17 cellular contexts compared by ENCODE assay signal in genomic region chrX:69150294-69150960, GRCh38. TPM values are rescaled to one million over a fixed set of nuclear protein-coding genes. Genes with fewer than 3 reads are reported as not detected.
DNase-seq lines count a peak whose midpoint lies in the region; ATAC-seq and TF ChIP-seq lines count a peak whose summit lies in the region.
"Had no signal": no experiment of that assay in that cellular context is flagged by ENCODE, and none has a peak within 500 bp of the region (broad histone marks: within the 10 kb centered on the region; RNA-seq: fewer than 3 reads in every experiment).

No MANE protein-coding gene starts in this region.

- H3K23ac ChIP-seq in neuronal stem cell (ENCODE audit: low read depth, low read length, poor library complexity) = no peak overlapping the region

- H3K27ac ChIP-seq in neuronal stem cell (replicated peaks; ENCODE audit: low read length) = peak overlapping the region; percentile 74
- H3K27ac ChIP-seq: lower lobe of right lung, WERI-Rb-1 had no signal

- H3K36me3 Mint-ChIP-seq in activated T-cell treated with anti-CD3 and anti-CD28 coated beads, Interleukin-2, amount 50 U/mL, for 72 hours (ENCODE audit: insufficient read depth in 2 of 2) = no peaks in the 10 kb centered on the region
- H3K36me3 Mint-ChIP-seq: natural killer cell had no signal

- H3K79me1 ChIP-seq in neuronal stem cell (ENCODE audit: low read depth, low read length) = no peaks in the 10 kb centered on the region

- H3K4me2 ChIP-seq in neuronal stem cell (ENCODE audit: insufficient read depth, low read length, poor library complexity, severe bottlenecking) = peak overlapping the region; percentile 18

- no peaks in the 10 kb centered on the region for H3K9me3 Mint-ChIP-seq in activated T-cell treated with anti-CD3 and anti-CD28 coated beads, Interleukin-2, amount 50 U/mL, for 72 hours
- H3K9me3 Mint-ChIP-seq: dendritic cell treated with granulocyte-macrophage colony-stimulating factor and Interleukin-4, amounts not matched to agents 40 ng/mL and 50 ng/mL, for 4 days; natural killer cell had no signal

- no peak overlapping the region for H3K4ac ChIP-seq in neuronal stem cell (ENCODE audit: low read length)

- H2BK5ac ChIP-seq in neuronal stem cell (ENCODE audit: low read length) = no peak overlapping the region

- H3K36me3 ChIP-seq in H7 (replicated peaks; ENCODE audit: control insufficient read depth, insufficient read depth, low read length) (no peaks in the 10 kb centered on the region), neuronal stem cell (replicated peaks in 1 of 2; ENCODE audit: control insufficient read depth in 2 of 2, insufficient read depth in 2 of 2, low read length in 2 of 2) (no peaks in the 10 kb centered on the region)
- H3K36me3 ChIP-seq: lower lobe of right lung, WERI-Rb-1 had no signal

- no peaks in the 10 kb centered on the region for H3K4me1 Mint-ChIP-seq in activated T-cell treated with anti-CD3 and anti-CD28 coated beads, Interleukin-2, amount 50 U/mL, for 72 hours (ENCODE audit: low read depth)
- H3K4me1 Mint-ChIP-seq: natural killer cell had no signal

- no peak overlapping the region for H2AK5ac ChIP-seq in neuronal stem cell (ENCODE audit: low read depth, low read length)

- H3K4me3 ChIP-seq in H7 (ENCODE audit: insufficient read depth, low read depth, low read length) (peak overlapping the region; percentile 35), epithelial cell of esophagus (ENCODE audit: low read length) (peak overlapping the region; percentile 31), neuronal stem cell (ENCODE audit: low read length in 2 of 2) (peak overlapping the region in 1 of 2 donors; percentile 32)
- H3K4me3 ChIP-seq: lower lobe of right lung had no signal

- peaks cover 22 to 27% of the 10 kb centered on the region in 2 donors for H3K4me1 ChIP-seq in neuronal stem cell (ENCODE audit: control insufficient read depth in 2 of 2, insufficient read depth in 1 of 2, low read depth in 1 of 2, low read length in 2 of 2)
- H3K4me1 ChIP-seq: lower lobe of right lung had no signal

- H3K4me3 Mint-ChIP-seq in activated T-cell treated with anti-CD3 and anti-CD28 coated beads, Interleukin-2, amount 50 U/mL, for 72 hours = no peak overlapping the region
- H3K4me3 Mint-ChIP-seq: dendritic cell treated with granulocyte-macrophage colony-stimulating factor and Interleukin-4, amounts not matched to agents 40 ng/mL and 50 ng/mL, for 4 days; natural killer cell had no signal

- TF ChIP-seq CTCF in epithelial cell of esophagus (IDR thresholded peaks at IDR 0.05; ENCODE audit: insufficient read depth, low read depth, low read length, missing control alignments) = no peak

- peak overlapping the region; percentile 38 for H3K18ac ChIP-seq in neuronal stem cell (ENCODE audit: low read length)

- H3K27me3 ChIP-seq in H7 (ENCODE audit: control insufficient read depth, insufficient read depth, low read length) (no peaks in the 10 kb centered on the region), neuronal stem cell (ENCODE audit: control insufficient read depth in 3 of 3, insufficient read depth in 3 of 3, low read depth in 1 of 3, low read length in 3 of 3) (no peaks in the 10 kb centered on the region)

- H4K8ac ChIP-seq in neuronal stem cell (ENCODE audit: low read depth, low read length) = no peak overlapping the region

- H3K27me3 Mint-ChIP-seq in activated T-cell treated with anti-CD3 and anti-CD28 coated beads, Interleukin-2, amount 50 U/mL, for 72 hours (ENCODE audit: low read depth) = peaks cover 22% of the 10 kb centered on the region

- no peak overlapping the region for H3K14ac ChIP-seq in neuronal stem cell (ENCODE audit: low read length)

- DNase-seq in H7 = peak; percentile 60
- DNase-seq in NCI-H226 = peak; percentile 59
- DNase-seq in epithelial cell of esophagus (ENCODE audit: low read depth) = peak; percentile 92
- no peak for DNase-seq in neuronal stem cell (ENCODE audit: low spot score)
- no peak for DNase-seq in NCI-H446 (lab: John Stamatoyannopoulos, UW)
- no peak for DNase-seq in activated T-cell treated with anti-CD3 and anti-CD28 coated beads, Interleukin-2, amount 50 U/mL, for 72 hours
- DNase-seq: activated gamma-delta T cell, AML-193, aorta, lower lobe of right lung, natural killer cell, NCI-H2081, NCI-H526 treated with DMSO at 0.1 percent for 48 hours, WERI-Rb-1 had no signal

- H3K9ac ChIP-seq in neuronal stem cell (ENCODE audit: low read depth, low read length, poor library complexity) = no peak overlapping the region

- no peak overlapping the region for H2BK120ac ChIP-seq in neuronal stem cell (ENCODE audit: low read depth, low read length)

- H2BK12ac ChIP-seq in neuronal stem cell (ENCODE audit: low read length) = no peak overlapping the region

- H2BK15ac ChIP-seq in neuronal stem cell (ENCODE audit: low read length) = no peak overlapping the region

- H3K9me3 ChIP-seq in neuronal stem cell (replicated peaks in 1 of 2; ENCODE audit: control insufficient read depth in 2 of 2, insufficient read depth in 1 of 2, low read depth in 1 of 2, low read length in 2 of 2) = no peaks in the 10 kb centered on the region
- H3K9me3 ChIP-seq: lower lobe of right lung had no signal

- H4K91ac ChIP-seq in neuronal stem cell (ENCODE audit: low read depth, low read length, poor library complexity) = no peak overlapping the region

- H3K27ac Mint-ChIP-seq in activated T-cell treated with anti-CD3 and anti-CD28 coated beads, Interleukin-2, amount 50 U/mL, for 72 hours = no peak overlapping the region
- H3K27ac Mint-ChIP-seq: dendritic cell treated with granulocyte-macrophage colony-stimulating factor and Interleukin-4, amounts not matched to agents 40 ng/mL and 50 ng/mL, for 4 days; natural killer cell had no signal

- H2AFZ ChIP-seq in neuronal stem cell (ENCODE audit: low read length) = no peak overlapping the region

- ATAC-seq in GM21390 (IDR thresholded peaks at IDR 0.05; ENCODE audit: unreplicated experiment) (no peak), HG03457 (IDR thresholded peaks at IDR 0.05; ENCODE audit: unreplicated experiment) (no peak)
- ATAC-seq in activated T-cell treated with anti-CD3 and anti-CD28 coated beads, Interleukin-2, amount 50 U/mL, for 72 hours (replicated peaks in 1 of 2) = no peak
- ATAC-seq: lower lobe of right lung, natural killer cell had no signal

- no CpG with 5 or more reads among the region's 11 CpGs for WGBS in neuronal stem cell (ENCODE audit: extremely low coverage in 2 of 2, insufficient read length in 2 of 2, insufficient replicate concordance in 1 of 2), 2 donors

RNA-seq across cellular contexts. Expression of gene PJA1, which starts 14.8 kb away (rescaled TPM):
- total RNA-seq in H7 (2014; rRNA removed; shearing (Covaris generic)) = 105 and 110 TPM in 2 replicates
- polyA plus RNA-seq in neuronal stem cell (2013, experiment 1 of 2) = 68.9 TPM
- 73.4 TPM for polyA plus RNA-seq in neuronal stem cell (2013, experiment 2 of 2)
- 10 to 100 TPM; 26.3 to 27.4 TPM for total RNA-seq in activated T-cell treated with anti-CD3 and anti-CD28 coated beads, Interleukin-2, amount 50 U/mL, for 72 hours

Comparison
In these comparisons a context has a peak if more than half of its experiments do, and no peak if none do; other contexts are left out.
1. DNase-seq: peak in H7 (single experiment), NCI-H226 (single experiment) and epithelial cell of esophagus (single experiment); none in neuronal stem cell (single experiment), NCI-H446 (0 of 2) and activated T-cell treated with anti-CD3 and anti-CD28 coated beads, Interleukin-2, amount 50 U/mL, for 72 hours (0 of 2).